1 cellular context compared by ENCODE assay signal in genomic region chr11:61800331-61801281, GRCh38.
TF ChIP-seq lines count a peak whose summit lies in the region.

No MANE protein-coding gene starts in this region.

TF ChIP-seq in H1, 55 proteins besides CTCF, POLR2A, EP300 and RAD21:
- TF ChIP-seq ATF3 (IDR thresholded peaks at IDR 0.05; ENCODE audit: insufficient read depth, low read depth, low read length): no peak
- TF ChIP-seq POLR2AphosphoS5 (IDR thresholded peaks at IDR 0.05; ENCODE audit: low read depth, low read length): 0 out of 2 replicates have a peak, but pooled peaks have one; percentile 23
